25 cellular contexts compared by ENCODE assay signal in the genomic region with DNA sequence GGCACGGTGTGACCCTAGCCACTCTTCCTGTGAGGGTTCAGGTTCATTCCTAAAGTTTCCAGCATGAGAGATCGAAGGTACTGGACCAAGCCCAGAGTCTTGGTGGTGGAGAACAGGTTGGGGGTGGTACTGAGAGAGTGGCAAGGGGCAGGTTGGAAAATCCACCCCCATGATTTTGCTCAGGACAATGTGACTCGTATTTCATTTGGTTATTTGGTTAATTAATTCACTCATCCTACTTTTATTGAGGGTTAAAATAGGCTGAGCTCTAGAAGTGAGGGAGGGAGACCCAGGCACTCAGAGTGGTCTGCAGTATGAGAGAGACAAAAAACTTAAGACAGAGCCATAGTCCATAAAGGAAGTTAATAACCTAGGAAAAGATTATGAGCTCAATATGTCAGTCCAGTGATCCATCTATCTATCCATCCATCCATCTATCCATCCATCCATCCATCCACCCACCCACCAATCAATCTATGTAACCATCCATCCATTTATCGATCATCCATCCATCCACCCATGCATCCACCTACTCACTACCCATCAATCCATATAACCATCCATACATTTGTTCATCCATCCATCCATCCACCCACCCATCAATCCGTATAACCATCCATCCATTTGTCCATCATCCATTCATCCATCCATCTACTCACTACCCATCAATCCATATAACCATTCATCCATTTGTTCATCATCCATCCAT. TPM values are rescaled to one million over a fixed set of nuclear protein-coding genes. Genes with fewer than 3 reads are reported as not detected.
A peak's percentile ranks its signal among the peaks of the same experiment; 100 is the strongest.
DNase-seq lines count a peak whose midpoint lies in the region; ATAC-seq, FAIRE-seq and TF ChIP-seq lines count a peak whose summit lies in the region.
"Had no signal": no experiment of that assay in that cellular context is flagged by ENCODE, and none has a peak within 500 bp of the region (broad histone marks: within the 10 kb centered on the region; RNA-seq: fewer than 3 reads in every experiment).

No MANE protein-coding gene starts in this region.

- no peaks in the 10 kb centered on the region for H3K36me3 ChIP-seq in bronchial epithelial cell (ENCODE audit: control insufficient read depth, insufficient read depth, low read length)
- H3K36me3 ChIP-seq in osteoblast (ENCODE audit: insufficient read depth, low read length): no peaks in the 10 kb centered on the region
- H3K36me3 ChIP-seq in gastrocnemius medialis: no peaks in the 10 kb centered on the region
- H3K36me3 ChIP-seq: BE2C; BLaER1 treated with 17β-estradiol and CSF1 and Interleukin-3, amounts not matched to agents 10 nM and 100 nM had no signal

- no peak for TF ChIP-seq CTCF in bronchial epithelial cell (IDR thresholded peaks at IDR 0.05; ENCODE audit: insufficient read depth, low read length, severe bottlenecking)
- TF ChIP-seq CTCF in osteoblast (IDR thresholded peaks at IDR 0.05; ENCODE audit: extremely low read depth, low read depth, low read length): no peak
- TF ChIP-seq CTCF in gastrocnemius medialis (IDR thresholded peaks at IDR 0.05 in 4 of 5, conservative IDR thresholded peaks at IDR 0.05 in 1 of 5): no peak

- H3K27ac ChIP-seq in osteoblast (ENCODE audit: low read depth, low read length) (no peak overlapping the region), gastrocnemius medialis (no peak overlapping the region)
- H3K27ac ChIP-seq: A549; BLaER1 treated with 17β-estradiol and CSF1 and Interleukin-3, amounts not matched to agents 10 nM and 100 nM had no signal

- H2AFZ ChIP-seq in osteoblast (ENCODE audit: low read length): no peak overlapping the region

- H3K27me3 ChIP-seq in bronchial epithelial cell (ENCODE audit: control insufficient read depth, insufficient read depth, low read length): no peaks in the 10 kb centered on the region
- no peaks in the 10 kb centered on the region for H3K27me3 ChIP-seq in osteoblast (ENCODE audit: insufficient read depth, low read length)
- peaks cover 0 to 6% (median 0%) of the 10 kb centered on the region in 3 donors for H3K27me3 ChIP-seq in gastrocnemius medialis
- H3K27me3 ChIP-seq: BE2C; BLaER1 treated with 17β-estradiol and CSF1 and Interleukin-3, amounts not matched to agents 10 nM and 100 nM had no signal

- TF ChIP-seq POLR2A in gastrocnemius medialis (IDR thresholded peaks at IDR 0.05): no peak

- H3K9me3 ChIP-seq in osteoblast (ENCODE audit: low read depth, low read length): no peaks in the 10 kb centered on the region
- no peaks in the 10 kb centered on the region for H3K9me3 ChIP-seq in gastrocnemius medialis
- H3K9me3 ChIP-seq: A549; BE2C; BLaER1 treated with 17β-estradiol and CSF1 and Interleukin-3, amounts not matched to agents 10 nM and 100 nM had no signal

- DNase-seq in HTR-8/SVneo (ENCODE audit: insufficient read length, low spot score): no peak
- DNase-seq in bronchial epithelial cell (ENCODE audit: low read depth): no peak
- DNase-seq in osteoblast (ENCODE audit: insufficient read length, low spot score, missing footprints): peak; percentile 46
- DNase-seq in gastrocnemius medialis: no peak
- DNase-seq in NCI-H1436 treated with DMSO at 0.1 percent for 48 hours (lab: John Stamatoyannopoulos, UW): no peak
- DNase-seq in NCI-H226: no peak
- DNase-seq: 8988T; ACHN; AML-193; BE2C; CD4-positive, alpha-beta T cell; CD8-positive, alpha-beta memory T cell; DMS53; DMS79 treated with DMSO at 0.1 percent for 48 hours; GF-D8; GOT3; H7; HCEC 1CT had no signal

- ATAC-seq in gastrocnemius medialis: no peak
- ATAC-seq: A549 had no signal

- H3K79me2 ChIP-seq in osteoblast (ENCODE audit: insufficient read depth, low read length): no peaks in the 10 kb centered on the region

- H3K4me3 ChIP-seq in bronchial epithelial cell (ENCODE audit: low read depth, low read length) (no peak overlapping the region), osteoblast (ENCODE audit: insufficient read depth, low read length) (no peak overlapping the region), gastrocnemius medialis (no peak overlapping the region)
- H3K4me3 ChIP-seq: A549; BLaER1 treated with 17β-estradiol and CSF1 and Interleukin-3, amounts not matched to agents 10 nM and 100 nM had no signal

- FAIRE-seq in HTR-8/SVneo (lab: Jason Lieb, UNC): peak; percentile 80
- peak; percentile 28 for FAIRE-seq in bronchial epithelial cell (lab: Jason Lieb, UNC)
- FAIRE-seq: A549, D721Med, GM12891, GM18507 had no signal

- H3K4me2 ChIP-seq in osteoblast (ENCODE audit: insufficient read depth, low read length): no peak overlapping the region
- H3K4me2 ChIP-seq: A549; BLaER1 treated with 17β-estradiol and CSF1 and Interleukin-3, amounts not matched to agents 10 nM and 100 nM had no signal

- intact Hi-C loops in gastrocnemius medialis (cut with DNase I; ENCODE audit: low total_unique reads): no loop called here

- in situ Hi-C loops in gastrocnemius medialis (cut with MboI; ENCODE audit: low sequenced_read_pairs in 4 of 4): loop anchor here in 1 of 4 donors (25.0 kb wide), 1 partner anchor 112 kb away; no protein-coding TSS in a partner anchor

- no peaks in the 10 kb centered on the region for H3K4me1 ChIP-seq in osteoblast (ENCODE audit: insufficient read depth, low read length)
- no peaks in the 10 kb centered on the region for H3K4me1 ChIP-seq in gastrocnemius medialis
- H3K4me1 ChIP-seq: A549, BE2C had no signal

- H4K20me1 ChIP-seq in osteoblast (ENCODE audit: insufficient read depth, low read length): no peaks in the 10 kb centered on the region
- H4K20me1 ChIP-seq: BLaER1 treated with 17β-estradiol and CSF1 and Interleukin-3, amounts not matched to agents 10 nM and 100 nM had no signal

RNA-seq across cellular contexts. Expression of a gene that starts 6.7 kb away (rescaled TPM):
- total RNA-seq in bronchial epithelial cell: not detected in 2 replicates
- not detected in 2 replicates for total RNA-seq in osteoblast
- total RNA-seq in gastrocnemius medialis: not detected
- total RNA-seq: CD4-positive, alpha-beta T cell; CD8-positive, alpha-beta memory T cell; Daoy; G401; H7 had no signal

RNA-seq across cellular contexts. Expression of a gene that starts 17.3 kb away (rescaled TPM):
- not detected in 2 replicates for total RNA-seq in bronchial epithelial cell
- not detected in 2 replicates for total RNA-seq in osteoblast
- total RNA-seq in gastrocnemius medialis: not detected
- total RNA-seq: CD4-positive, alpha-beta T cell; CD8-positive, alpha-beta memory T cell; Daoy; G401; H7 had no signal

RNA-seq across cellular contexts. Expression of a gene that starts 20.5 kb away (rescaled TPM):
- not detected in 2 replicates for total RNA-seq in bronchial epithelial cell
- total RNA-seq in osteoblast: not detected in 2 replicates
- not detected for total RNA-seq in gastrocnemius medialis
- total RNA-seq: CD4-positive, alpha-beta T cell; CD8-positive, alpha-beta memory T cell; Daoy; G401; H7 had no signal

RNA-seq across cellular contexts. Expression of a gene that starts 28.9 kb away (rescaled TPM):
- total RNA-seq in bronchial epithelial cell (not detected in 2 replicates), osteoblast (not detected in 2 replicates), gastrocnemius medialis (not detected)
- total RNA-seq: CD4-positive, alpha-beta T cell; CD8-positive, alpha-beta memory T cell; Daoy; G401; H7 had no signal

RNA-seq across cellular contexts. Expression of a gene that starts 54.7 kb away (rescaled TPM):
- not detected in 2 replicates for total RNA-seq in bronchial epithelial cell
- total RNA-seq in osteoblast: not detected in 2 replicates
- not detected for total RNA-seq in gastrocnemius medialis
- total RNA-seq: CD4-positive, alpha-beta T cell; CD8-positive, alpha-beta memory T cell; Daoy; G401; H7 had no signal
